28 cellular contexts compared by ENCODE assay signal in genomic region chr14:94628578-94628977, GRCh38. TPM values are rescaled to one million over a fixed set of nuclear protein-coding genes. Genes with fewer than 3 reads are reported as not detected.
"Had no signal": no experiment of that assay in that cellular context is flagged by ENCODE, and none has a peak within 500 bp of the region (broad histone marks: within the 10 kb centered on the region; RNA-seq: fewer than 3 reads in every experiment).

No MANE protein-coding gene starts in this region.

- H3K4me3 ChIP-seq: ovary, psoas muscle, right lobe of liver, spleen, stomach, thoracic aorta, thyroid gland, tibial nerve, upper lobe of left lung, vagina had no signal

- H3K4me1 ChIP-seq: parathyroid adenoma, psoas muscle, spleen, stomach, thyroid gland, tibial nerve, upper lobe of left lung, vagina had no signal

- DNase-seq: naive B cell; naive thymus-derived CD8-positive, alpha-beta T cell; nephron progenitor cell; occipital lobe; ovary; psoas muscle; right cardiac atrium; right lobe of liver; small intestine; spleen; stimulated activated CD4-positive, alpha-beta T cell treated with anti-CD3 and anti-CD28 coated beads, Interleukin-12 subunit alpha, Interleukin-12 subunit beta, amount 100 ng/mL, for 4 hours; stimulated activated CD4-positive, alpha-beta T cell treated with anti-CD3 and anti-CD28 coated beads, Interleukin-1b, Interleukin-23, amount 100 ng/mL, for 48 hours; stimulated activated CD4-positive, alpha-beta T cell treated with anti-CD3 and anti-CD28 coated beads, Interleukin-4, amount 100 ng/mL, for 1 hour; stimulated activated naive B cell treated with anti-CD40 and anti-IgM and Interleukin-4, amounts not matched to agents 10 μg/mL and 1 μg/mL and 100 μg/mL, for 72 hours; stimulated activated naive CD4-positive, alpha-beta T cell treated with Interleukin-2 at 50 U/mL for 16 hours; stomach; thyroid gland; trophoblast cell; upper lobe of left lung had no signal

- H3K27ac ChIP-seq: ovary, parathyroid adenoma, psoas muscle, spleen, stomach, thoracic aorta, thyroid gland, tibial nerve, upper lobe of left lung, vagina had no signal

- H2AFZ ChIP-seq: parathyroid adenoma had no signal

- H3K27me3 ChIP-seq: ovary, right lobe of liver, thyroid gland, upper lobe of left lung, vagina had no signal

- ATAC-seq: naive thymus-derived CD8-positive, alpha-beta T cell; natural killer cell treated with Interleukin-12 subunit alpha and Interleukin-12 subunit beta and Interleukin-15 and Interleukin-18, amount 100 ng/mL, for 72 hours; psoas muscle; right cardiac atrium; stimulated activated effector memory CD8-positive, alpha-beta T cell treated with anti-CD3 and anti-CD28 coated beads, Interleukin-12 subunit alpha, Interleukin-12 subunit beta, amount 100 ng/mL, for 72 hours; stimulated activated naive B cell treated with anti-CD40 and anti-IgM and Interleukin-4, amounts not matched to agents 10 μg/mL and 1 μg/mL and 100 μg/mL, for 72 hours had no signal

- H3K9me3 ChIP-seq: ovary, psoas muscle, right lobe of liver, spleen, stomach, thoracic aorta, thyroid gland, tibial nerve, upper lobe of left lung, vagina had no signal

- H3K36me3 ChIP-seq: ovary, spleen, thoracic aorta, thyroid gland, upper lobe of left lung, vagina had no signal

- H3K9ac ChIP-seq: parathyroid adenoma had no signal

- H3K79me2 ChIP-seq: parathyroid adenoma had no signal

RNA-seq across cellular contexts. Expression of gene SERPINA3, which starts 16.4 kb away (rescaled TPM):
- total RNA-seq: naive thymus-derived CD8-positive, alpha-beta T cell; natural killer cell treated with Interleukin-12 subunit alpha and Interleukin-12 subunit beta and Interleukin-15 and Interleukin-18, amount 100 ng/mL, for 72 hours; neural crest cell; skeletal muscle tissue had no signal
- polyA plus RNA-seq: naive thymus-derived CD8-positive, alpha-beta T cell had no signal

RNA-seq across cellular contexts. Expression of gene SERPINA5, which starts 47.4 kb away (rescaled TPM):
- total RNA-seq: naive thymus-derived CD8-positive, alpha-beta T cell; natural killer cell treated with Interleukin-12 subunit alpha and Interleukin-12 subunit beta and Interleukin-15 and Interleukin-18, amount 100 ng/mL, for 72 hours; temporal lobe had no signal
- polyA plus RNA-seq: naive thymus-derived CD8-positive, alpha-beta T cell had no signal
